In the genomic region with DNA sequence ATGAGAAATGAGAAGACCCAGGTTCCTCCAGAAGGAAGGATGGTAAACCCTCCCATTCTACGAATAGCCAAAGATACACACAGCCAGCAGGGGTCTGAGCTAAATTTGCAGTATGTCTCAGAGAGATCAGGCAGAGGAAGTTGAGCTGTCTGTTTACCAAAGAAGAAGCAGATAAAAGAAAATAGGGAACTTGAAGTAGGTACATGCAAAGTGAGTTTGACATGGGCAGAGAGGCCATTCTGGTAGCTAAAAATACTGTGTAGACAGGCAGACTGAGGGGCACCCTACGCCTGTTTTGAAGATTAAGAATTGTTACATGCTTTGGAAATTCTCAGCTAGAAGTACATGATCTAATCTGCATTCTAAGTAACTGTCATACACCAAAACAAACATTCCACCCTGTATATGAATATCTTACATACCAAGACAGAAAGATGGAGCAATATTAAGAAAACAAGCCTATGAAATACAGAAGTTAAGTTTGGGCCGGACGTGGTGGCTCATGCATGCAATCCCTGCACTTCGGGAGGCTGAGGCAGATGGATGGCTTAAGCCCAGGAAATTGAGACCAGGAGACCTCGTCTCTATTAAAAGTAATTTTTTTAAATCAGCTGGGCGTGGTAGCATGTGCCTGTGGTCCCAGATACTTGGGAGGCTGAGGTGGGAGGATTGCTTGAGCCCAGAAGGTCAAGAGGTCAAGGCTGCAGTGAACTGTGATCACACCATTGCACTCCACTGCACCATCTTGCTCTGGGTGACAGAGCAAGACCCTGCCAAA, we compare ENCODE assay signal across 8 cellular contexts.
A peak's percentile ranks its signal among the peaks of the same experiment; 100 is the strongest.
DNase-seq lines count a peak whose midpoint lies in the region; ATAC-seq and TF ChIP-seq lines count a peak whose summit lies in the region.

No MANE protein-coding gene starts in this region.

- intact Hi-C loops in heart right ventricle (cut with DNase I), result no loop called here

- whole genome bisulfite sequencing in heart right ventricle, 2 donors, result 65 to 74% methylated on average over 7 of the region's 7 CpGs

- peak; percentile 13 for DNase-seq in AG09309 (ENCODE audit: low read depth)
- peak in 1 of 2 experiments; percentile 35 for DNase-seq in SJSA1 (ENCODE audit: low read depth in 1 of 2, low spot score in 2 of 2)
- no peak for DNase-seq in heart right ventricle
- DNase-seq in NCI-H82 (lab: John Stamatoyannopoulos, UW), result no peak
- no peak for DNase-seq in NCI-H2196 treated with DMSO at 0.1 percent for 48 hours (lab: John Stamatoyannopoulos, UW; ENCODE audit: unreplicated experiment)
- DNase-seq in DMS 273 (lab: John Stamatoyannopoulos, UW; ENCODE audit: unreplicated experiment), result no peak

- H3K9me3 ChIP-seq in SJSA1 (replicated peaks), result no peaks in the 10 kb centered on the region
- H3K9me3 ChIP-seq in heart right ventricle, result no peaks in the 10 kb centered on the region

- H3K27me3 ChIP-seq in SJSA1 (replicated peaks) (no peaks in the 10 kb centered on the region), heart right ventricle (no peaks in the 10 kb centered on the region)

- TF ChIP-seq CTCF in AG09309 (IDR thresholded peaks at IDR 0.05; ENCODE audit: control insufficient read depth, insufficient read depth, low read depth, low read length, missing control alignments) (no peak), heart right ventricle (IDR thresholded peaks at IDR 0.05) (peak in 1 of 9 donors; percentile 4)

- H3K36me3 ChIP-seq in SJSA1, result no peaks in the 10 kb centered on the region
- H3K36me3 ChIP-seq in heart right ventricle, result no peaks in the 10 kb centered on the region

- H3K4me1 ChIP-seq in SJSA1 (replicated peaks) (peaks cover 11% of the 10 kb centered on the region), heart right ventricle (peaks cover 0 to 45% (median 7%) of the 10 kb centered on the region in 9 donors)

- peak; percentile 87 for ATAC-seq in GM18867 (IDR thresholded peaks at IDR 0.05; ENCODE audit: unreplicated experiment)
- peak; percentile 79 for ATAC-seq in HG03064 (IDR thresholded peaks at IDR 0.05; ENCODE audit: low read depth, unreplicated experiment)
- peak in 6 of 8 donors; percentile 39 to 65 (median 56) for ATAC-seq in heart right ventricle

- H3K4me3 ChIP-seq in AG09309 (ENCODE audit: control insufficient read depth, low read depth, low read length) (no peak overlapping the region), SJSA1 (no peak overlapping the region), heart right ventricle (no peak overlapping the region)

- H3K27ac ChIP-seq in SJSA1, result peak overlapping the region; percentile 48
- peak overlapping the region in 2 of 10 donors; percentile 36 to 77 for H3K27ac ChIP-seq in heart right ventricle
